In genomic region chr1:191913234-191913948, GRCh38 we compare ENCODE assay signal across 24 cellular contexts.
"Had no signal": no experiment of that assay in that cellular context is flagged by ENCODE, and none has a peak within 500 bp of the region (broad histone marks: within the 10 kb centered on the region; RNA-seq: fewer than 3 reads in every experiment).

No MANE protein-coding gene starts in this region.

- H3K4me3 ChIP-seq: prostate gland, right atrium auricular region, thyroid gland, upper lobe of right lung had no signal

- DNase-seq: activated CD4-positive, alpha-beta memory T cell treated with anti-CD3 and anti-CD28 coated beads for 36 hours; activated CD4-positive, alpha-beta T cell treated with anti-CD3 and anti-CD28 coated beads for 4 hours; activated CD4-positive, CD25-positive, alpha-beta regulatory T cell; activated effector memory CD4-positive, alpha-beta T cell treated with anti-CD3 and anti-CD28 coated beads, Interleukin-2, amount 50 U/mL, for 16 hours; activated naive CD4-positive, alpha-beta T cell treated with anti-CD3 and anti-CD28 coated beads, Interleukin-2, amount 10 ng/mL, durations not matched to agents 7 days and 5 days; activated T-cell treated with anti-CD3 and anti-CD28 coated beads, Interleukin-2, amount 50 U/mL, for 72 hours; dermis blood vessel endothelial cell; effector CD8-positive, alpha-beta T cell; foreskin melanocyte; glutamatergic neuron; hippocampal formation; kidney glomerular epithelial cell; left ventricle myocardium superior; midbrain; stimulated activated CD4-positive, alpha-beta T cell treated with anti-CD3 and anti-CD28 coated beads, Interleukin-12 subunit alpha, Interleukin-12 subunit beta, amount 100 ng/mL, for 4 hours; stimulated activated CD4-positive, alpha-beta T cell treated with anti-CD3 and anti-CD28 coated beads, Interleukin-4, amount 100 ng/mL, for 4 hours; stimulated activated naive CD8-positive, alpha-beta T cell treated with anti-CD3 and anti-CD28 coated beads, Interleukin-15, Interleukin-2, amounts not matched to agents 100 U/mL and 50 U/mL, for 24 hours; T-helper 17 cell; thyroid gland; upper lobe of right lung had no signal

- ATAC-seq: activated T-cell treated with anti-CD3 and anti-CD28 coated beads, Interleukin-2, amount 50 U/mL, for 72 hours; esophagus mucosa; left ventricle myocardium superior; natural killer cell treated with Interleukin-12 subunit alpha and Interleukin-12 subunit beta and Interleukin-15 and Interleukin-18, amount 100 ng/mL, for 72 hours; stimulated activated naive CD8-positive, alpha-beta T cell treated with anti-CD3 and anti-CD28 coated beads, Interleukin-15, Interleukin-2, amounts not matched to agents 100 U/mL and 50 U/mL, for 24 hours; T-helper 17 cell; upper lobe of right lung had no signal
